36 cellular contexts compared by ENCODE assay signal in genomic region chr16:83983491-83983890, GRCh38. TPM values are rescaled to one million over a fixed set of nuclear protein-coding genes. Genes with fewer than 3 reads are reported as not detected.
"Had no signal": no experiment of that assay in that cellular context is flagged by ENCODE, and none has a peak within 500 bp of the region (broad histone marks: within the 10 kb centered on the region; RNA-seq: fewer than 3 reads in every experiment).

No MANE protein-coding gene starts in this region.

- H3K27me3 ChIP-seq: ascending aorta, body of pancreas, Peyer's patch had no signal

- H3K4me3 Mint-ChIP-seq: activated CD4-positive, alpha-beta T cell treated with anti-CD3 and anti-CD28 coated beads, Interleukin-2, amount 10 ng/mL, durations not matched to agents 24 days and 14 days; activated CD8-positive, alpha-beta T cell treated with anti-CD3 and anti-CD28 coated beads for 36 hours; activated naive CD4-positive, alpha-beta T cell treated with anti-CD3 and anti-CD28 coated beads, Interleukin-2, amount 50 U/mL, for 24 hours; activated naive CD8-positive, alpha-beta T cell treated with anti-CD3 and anti-CD28 coated beads, Interleukin-2, amount 10 ng/mL, durations not matched to agents 7 days and 5 days; activated T-cell treated with anti-CD3 and anti-CD28 coated beads, Interleukin-2, amount 50 U/mL, for 72 hours; activated T-helper 17 cell treated with anti-CD3 and anti-CD28 coated beads, Interleukin-2, amount 50 U/mL, for 72 hours; central memory CD8-positive, alpha-beta T cell; T-helper 2 cell treated with Interferon-gamma antibody and Interleukin-4, amounts not matched to agents 5 μg/mL and 100 μg/mL, for 36 hours had no signal

- H3K36me3 Mint-ChIP-seq: activated naive CD4-positive, alpha-beta T cell treated with anti-CD3 and anti-CD28 coated beads, Interleukin-2, amount 50 U/mL, for 24 hours had no signal

- H3K9me3 ChIP-seq: ascending aorta, Peyer's patch had no signal

- H3K4me1 ChIP-seq: ascending aorta, body of pancreas, Peyer's patch had no signal

- DNase-seq: activated CD4-positive, alpha-beta T cell treated with anti-CD3 and anti-CD28 coated beads, Interleukin-2, amount 10 ng/mL, durations not matched to agents 24 days and 14 days; activated CD4-positive, alpha-beta T cell treated with anti-CD3 and anti-CD28 coated beads, Interleukin-2, amount 50 U/mL, for 4 hours; activated CD8-positive, alpha-beta T cell treated with anti-CD3 and anti-CD28 coated beads for 36 hours; activated effector memory CD4-positive, alpha-beta T cell treated with anti-CD3 and anti-CD28 coated beads, Interleukin-2, amount 50 U/mL, for 16 hours; activated naive CD4-positive, alpha-beta T cell; activated naive CD8-positive, alpha-beta T cell treated with anti-CD3 and anti-CD28 coated beads, Interleukin-2, amount 10 ng/mL, durations not matched to agents 7 days and 5 days; activated T-cell treated with anti-CD3 and anti-CD28 coated beads, Interleukin-2, amount 50 U/mL, for 1 hour; activated T-cell treated with anti-CD3 and anti-CD28 coated beads, Interleukin-2, amount 50 U/mL, for 72 hours; body of pancreas; MM.1S; MV-4-11; NCI-H1092; NCI-H1436 treated with DMSO at 0.1 percent for 48 hours; NCI-H187; NCI-H2029 treated with DMSO at 0.1 percent for 48 hours; NCI-H2107; NCI-H2171; NCI-H510A; NCI-H526; NCI-H748 treated with DMSO at 0.1 percent for 48 hours; NK-92 treated with Interleukin-12 subunit alpha and Interleukin-12 subunit beta, amount 100 ng/mL, for 24 hours; PC-3; Peyer's patch; SIG-M5 had no signal

- H3K9me3 Mint-ChIP-seq: activated CD4-positive, alpha-beta T cell treated with anti-CD3 and anti-CD28 coated beads, Interleukin-2, amount 10 ng/mL, durations not matched to agents 24 days and 14 days; activated T-helper 17 cell treated with anti-CD3 and anti-CD28 coated beads, Interleukin-2, amount 50 U/mL, for 72 hours had no signal

- FAIRE-seq: TTC549 had no signal

- H3K4me2 ChIP-seq: KMS-11 had no signal

- H3K27ac Mint-ChIP-seq: activated CD4-positive, alpha-beta T cell treated with anti-CD3 and anti-CD28 coated beads, Interleukin-2, amount 10 ng/mL, durations not matched to agents 24 days and 14 days; activated CD8-positive, alpha-beta T cell treated with anti-CD3 and anti-CD28 coated beads for 36 hours; activated naive CD4-positive, alpha-beta T cell treated with anti-CD3 and anti-CD28 coated beads, Interleukin-2, amount 50 U/mL, for 24 hours; activated naive CD8-positive, alpha-beta T cell treated with anti-CD3 and anti-CD28 coated beads, Interleukin-2, amount 10 ng/mL, durations not matched to agents 7 days and 5 days; activated T-cell treated with anti-CD3 and anti-CD28 coated beads, Interleukin-2, amount 50 U/mL, for 72 hours; activated T-helper 17 cell treated with anti-CD3 and anti-CD28 coated beads, Interleukin-2, amount 50 U/mL, for 72 hours; T-helper 2 cell treated with Interferon-gamma antibody and Interleukin-4, amounts not matched to agents 5 μg/mL and 100 μg/mL, for 36 hours had no signal

- H3K36me3 ChIP-seq: ascending aorta, Peyer's patch had no signal

- H3K27ac ChIP-seq: ascending aorta, body of pancreas, KMS-11, Peyer's patch, RWPE1 had no signal

- H3K9ac ChIP-seq: KMS-11 had no signal

- H3K27me3 Mint-ChIP-seq: activated naive CD4-positive, alpha-beta T cell treated with anti-CD3 and anti-CD28 coated beads, Interleukin-2, amount 50 U/mL, for 24 hours; activated T-helper 17 cell treated with anti-CD3 and anti-CD28 coated beads, Interleukin-2, amount 50 U/mL, for 72 hours had no signal

- H3K4me3 ChIP-seq: ascending aorta, body of pancreas, Peyer's patch had no signal

- H3K4me1 Mint-ChIP-seq: activated CD4-positive, alpha-beta T cell treated with anti-CD3 and anti-CD28 coated beads, Interleukin-2, amount 10 ng/mL, durations not matched to agents 24 days and 14 days; activated naive CD4-positive, alpha-beta T cell treated with anti-CD3 and anti-CD28 coated beads, Interleukin-2, amount 50 U/mL, for 24 hours; activated naive CD8-positive, alpha-beta T cell treated with anti-CD3 and anti-CD28 coated beads, Interleukin-2, amount 10 ng/mL, durations not matched to agents 7 days and 5 days; activated T-helper 17 cell treated with anti-CD3 and anti-CD28 coated beads, Interleukin-2, amount 50 U/mL, for 72 hours; central memory CD8-positive, alpha-beta T cell had no signal

RNA-seq across cellular contexts. Expression of gene NECAB2, which starts 15.4 kb away (rescaled TPM):
- total RNA-seq: activated CD4-positive, alpha-beta T cell treated with anti-CD3 and anti-CD28 coated beads, Interleukin-2, amount 10 ng/mL, durations not matched to agents 24 days and 14 days; activated CD8-positive, alpha-beta memory T cell treated with anti-CD3 and anti-CD28 coated beads for 36 hours; activated CD8-positive, alpha-beta T cell treated with anti-CD3 and anti-CD28 coated beads for 36 hours; activated naive CD8-positive, alpha-beta T cell treated with anti-CD3 and anti-CD28 coated beads, Interleukin-2, amount 10 ng/mL, durations not matched to agents 7 days and 5 days; activated T-helper 17 cell treated with anti-CD3 and anti-CD28 coated beads, Interleukin-2, amount 50 U/mL, for 72 hours; ascending aorta; LHCN-M2; SK-MEL-5; T-helper 1 cell treated with Interleukin-12 subunit alpha and Interleukin-12 subunit beta and Interleukin-4 antibody, amounts not matched to agents 30 ng/mL and 1 ng/mL, for 36 hours had no signal

RNA-seq across cellular contexts. Expression of gene SLC38A8, which starts 59.1 kb away (rescaled TPM):
- total RNA-seq: activated CD4-positive, alpha-beta T cell treated with anti-CD3 and anti-CD28 coated beads, Interleukin-2, amount 10 ng/mL, durations not matched to agents 24 days and 14 days; activated CD8-positive, alpha-beta memory T cell treated with anti-CD3 and anti-CD28 coated beads for 36 hours; activated CD8-positive, alpha-beta T cell treated with anti-CD3 and anti-CD28 coated beads for 36 hours; activated naive CD8-positive, alpha-beta T cell treated with anti-CD3 and anti-CD28 coated beads, Interleukin-2, amount 10 ng/mL, durations not matched to agents 7 days and 5 days; activated T-cell treated with anti-CD3 and anti-CD28 coated beads, Interleukin-2, amount 50 U/mL, for 72 hours; activated T-helper 17 cell treated with anti-CD3 and anti-CD28 coated beads, Interleukin-2, amount 50 U/mL, for 72 hours; ascending aorta; body of pancreas; LHCN-M2; PC-3; Peyer's patch; T-helper 1 cell treated with Interleukin-12 subunit alpha and Interleukin-12 subunit beta and Interleukin-4 antibody, amounts not matched to agents 30 ng/mL and 1 ng/mL, for 36 hours had no signal
